Comparison of ENCODE assay signal across 11 cellular contexts in genomic region chr15:29935296-29936020, GRCh38.
A peak's percentile ranks its signal among the peaks of the same experiment; 100 is the strongest.
DNase-seq lines count a peak whose midpoint lies in the region; ATAC-seq and TF ChIP-seq lines count a peak whose summit lies in the region.
"Had no signal": no experiment of that assay in that cellular context is flagged by ENCODE, and none has a peak within 500 bp of the region (broad histone marks: within the 10 kb centered on the region; RNA-seq: fewer than 3 reads in every experiment).

No MANE protein-coding gene starts in this region.

- no peaks in the 10 kb centered on the region for H3K27me3 ChIP-seq in left lung
- H3K27me3 ChIP-seq: gastrocnemius medialis had no signal

- no peak overlapping the region for H3K27ac ChIP-seq in left lung
- H3K27ac ChIP-seq: gastrocnemius medialis, SK-N-MC had no signal

- peak; percentile 39 for TF ChIP-seq CTCF in AG09309 (IDR thresholded peaks at IDR 0.05; ENCODE audit: control insufficient read depth, insufficient read depth, low read depth, low read length, missing control alignments)
- TF ChIP-seq CTCF in cardiac fibroblast (IDR thresholded peaks at IDR 0.05; ENCODE audit: low read depth, low read length): peak; percentile 12
- no peak for TF ChIP-seq CTCF in left lung (IDR thresholded peaks at IDR 0.05)

- TF ChIP-seq RAD21 in Ishikawa (IDR thresholded peaks at IDR 0.05; ENCODE audit: low read depth): peak; percentile 79

- TF ChIP-seq EP300 in Ishikawa (IDR thresholded peaks at IDR 0.05; ENCODE audit: borderline replicate concordance): no peak

- intact Hi-C loops in left lung (cut with DNase I): no loop called here

- H3K9me3 ChIP-seq in left lung: no peaks in the 10 kb centered on the region
- H3K9me3 ChIP-seq: gastrocnemius medialis had no signal

- peak; percentile 50 for ATAC-seq in left lung
- ATAC-seq: gastrocnemius medialis had no signal

- H3K36me3 ChIP-seq in left lung: no peaks in the 10 kb centered on the region
- H3K36me3 ChIP-seq: gastrocnemius medialis had no signal

- no peaks in the 10 kb centered on the region for H3K4me1 ChIP-seq in left lung
- H3K4me1 ChIP-seq: gastrocnemius medialis had no signal

- DNase-seq in AG09309 (ENCODE audit: low read depth) (no peak), cardiac fibroblast (ENCODE audit: low read depth in 2 of 2) (no peak), left lung (no peak), kidney glomerular epithelial cell (lab: John Stamatoyannopoulos, UW) (no peak), NOMO-1 treated with DMSO at 0.1 percent for 48 hours (lab: John Stamatoyannopoulos, UW; ENCODE audit: unreplicated experiment) (no peak), D341Med (ENCODE audit: low spot score) (no peak)
- DNase-seq in activated T-cell treated with anti-CD3 and anti-CD28 coated beads, Interleukin-2, amount 50 U/mL, for 48 hours: no peak
- DNase-seq: gastrocnemius medialis, NCI-H2081 treated with DMSO at 0.1 percent for 48 hours had no signal

- H3K4me3 ChIP-seq in AG09309 (ENCODE audit: control insufficient read depth, low read depth, low read length): no peak overlapping the region
- no peak overlapping the region for H3K4me3 ChIP-seq in cardiac fibroblast (replicated peaks in 1 of 2; ENCODE audit: low read depth in 2 of 2, low read length in 2 of 2)
- no peak overlapping the region for H3K4me3 ChIP-seq in left lung
- H3K4me3 ChIP-seq: gastrocnemius medialis, SK-N-MC had no signal

TF ChIP-seq in Ishikawa, 13 proteins besides CTCF, POLR2A, EP300 and RAD21:
- no peak for TF ChIP-seq TAF1 (IDR thresholded peaks at IDR 0.05; ENCODE audit: low read depth)
- TF ChIP-seq EGR1 (IDR thresholded peaks at IDR 0.05): no peak
- peak; percentile 46; the same call in 1 of the 2 replicates for TF ChIP-seq CEBPB (IDR thresholded peaks at IDR 0.05)
TF ChIP-seq in Ishikawa: peak in this region for 1.

Comparison
In these comparisons a context has a peak if more than half of its experiments do, and no peak if none do; other contexts are left out.
1. CTCF ChIP-seq: peak in AG09309 (single experiment) and cardiac fibroblast (single experiment); none in left lung (0 of 2).